In genomic region chr21:14494181-14494580, GRCh38 we compare ENCODE assay signal across 8 cellular contexts. TPM values are rescaled to one million over a fixed set of nuclear protein-coding genes. Genes with fewer than 3 reads are reported as not detected.
DNase-seq lines count a peak whose midpoint lies in the region; ATAC-seq lines count a peak whose summit lies in the region.
"Not testable (repeated sequence)": the region's sequence is repeated elsewhere in the genome, so short reads cannot be mapped to it uniquely, and the experiment has no call there.
"Had no signal": no experiment of that assay in that cellular context is flagged by ENCODE, and none has a peak within 500 bp of the region (broad histone marks: within the 10 kb centered on the region; RNA-seq: fewer than 3 reads in every experiment).

No MANE protein-coding gene starts in this region.

- DNase-seq in CD4-positive, alpha-beta memory T cell; activated CD8-positive, alpha-beta T cell treated with anti-CD3 and anti-CD28 coated beads, Interleukin-2, amount 10 ng/mL, durations not matched to agents 7 days and 5 days; activated naive CD8-positive, alpha-beta T cell treated with anti-CD3 and anti-CD28 coated beads, Interleukin-2, amount 50 U/mL, for 24 hours; memory B cell (ENCODE audit: low spot score in 2 of 2); stimulated activated effector memory CD8-positive, alpha-beta T cell treated with anti-CD3 and anti-CD28 coated beads, Interleukin-12 subunit alpha, Interleukin-12 subunit beta, amount 100 ng/mL, for 72 hours (ENCODE audit: low spot score in 2 of 2): not testable (repeated sequence)

- H3K27me3 Mint-ChIP-seq in CD4-positive, alpha-beta memory T cell; activated CD8-positive, alpha-beta T cell treated with anti-CD3 and anti-CD28 coated beads, Interleukin-2, amount 10 ng/mL, durations not matched to agents 7 days and 5 days (ENCODE audit: low read depth); activated T-helper 17 cell treated with anti-CD3 and anti-CD28 coated beads, Interleukin-2, amount 50 U/mL, for 72 hours; activated naive CD8-positive, alpha-beta T cell treated with anti-CD3 and anti-CD28 coated beads, Interleukin-2, amount 50 U/mL, for 24 hours; memory B cell: not testable (repeated sequence)

- H3K4me1 ChIP-seq in CD4-positive, alpha-beta memory T cell (ENCODE audit: insufficient read depth, low read length), result peaks cover 13% of the 10 kb centered on the region

- peaks cover 60 to 61% of the 10 kb centered on the region in 2 donors for H3K36me3 Mint-ChIP-seq in CD4-positive, alpha-beta memory T cell
- H3K36me3 Mint-ChIP-seq in activated CD8-positive, alpha-beta T cell treated with anti-CD3 and anti-CD28 coated beads, Interleukin-2, amount 10 ng/mL, durations not matched to agents 7 days and 5 days (ENCODE audit: low read depth), result peaks cover 82% of the 10 kb centered on the region
- H3K36me3 Mint-ChIP-seq in activated T-helper 17 cell treated with anti-CD3 and anti-CD28 coated beads, Interleukin-2, amount 50 U/mL, for 72 hours (ENCODE audit: low read depth), result peaks cover 94% of the 10 kb centered on the region
- peaks cover 68% of the 10 kb centered on the region for H3K36me3 Mint-ChIP-seq in activated naive CD8-positive, alpha-beta T cell treated with anti-CD3 and anti-CD28 coated beads, Interleukin-2, amount 50 U/mL, for 24 hours (ENCODE audit: low read depth)
- H3K36me3 Mint-ChIP-seq in memory B cell, result peaks cover 33% of the 10 kb centered on the region
- peaks cover 99% of the 10 kb centered on the region for H3K36me3 Mint-ChIP-seq in stimulated activated effector memory CD8-positive, alpha-beta T cell treated with anti-CD3 and anti-CD28 coated beads, Interleukin-12 subunit alpha, Interleukin-12 subunit beta, amount 100 ng/mL, for 72 hours

- H3K9me3 ChIP-seq in CD4-positive, alpha-beta memory T cell (ENCODE audit: control insufficient read depth in 1 of 2, low read length in 2 of 2), result not testable (repeated sequence)

- ATAC-seq in activated CD8-positive, alpha-beta T cell treated with anti-CD3 and anti-CD28 coated beads, Interleukin-2, amount 10 ng/mL, durations not matched to agents 7 days and 5 days; activated T-helper 17 cell treated with anti-CD3 and anti-CD28 coated beads, Interleukin-2, amount 50 U/mL, for 72 hours (replicated peaks); activated naive CD8-positive, alpha-beta T cell treated with anti-CD3 and anti-CD28 coated beads, Interleukin-2, amount 50 U/mL, for 24 hours; memory B cell (ENCODE audit: low read depth); stimulated activated effector memory CD8-positive, alpha-beta T cell treated with anti-CD3 and anti-CD28 coated beads, Interleukin-12 subunit alpha, Interleukin-12 subunit beta, amount 100 ng/mL, for 72 hours: not testable (repeated sequence)

- POLR2A ChIA-PET in CD4-positive, alpha-beta memory T cell (lab: Charles Lee; ENCODE audit: partially characterized antibody); activated CD8-positive, alpha-beta T cell treated with anti-CD3 and anti-CD28 coated beads, Interleukin-2, amount 10 ng/mL, durations not matched to agents 7 days and 5 days (lab: Charles Lee): not testable (repeated sequence)

- not testable (repeated sequence) for H3K4me3 ChIP-seq in CD4-positive, alpha-beta memory T cell (ENCODE audit: low read length in 2 of 2)

- peak overlapping the region in 5 of 7 donors; percentile 7 to 88 (median 71) for H3K27ac Mint-ChIP-seq in CD4-positive, alpha-beta memory T cell
- H3K27ac Mint-ChIP-seq in activated CD8-positive, alpha-beta T cell treated with anti-CD3 and anti-CD28 coated beads, Interleukin-2, amount 10 ng/mL, durations not matched to agents 7 days and 5 days, result peak overlapping the region; percentile 49
- peak overlapping the region; percentile 9 for H3K27ac Mint-ChIP-seq in activated T-helper 17 cell treated with anti-CD3 and anti-CD28 coated beads, Interleukin-2, amount 50 U/mL, for 72 hours
- H3K27ac Mint-ChIP-seq in activated naive CD8-positive, alpha-beta T cell treated with anti-CD3 and anti-CD28 coated beads, Interleukin-2, amount 50 U/mL, for 24 hours, result peak overlapping the region; percentile 14
- H3K27ac Mint-ChIP-seq in memory B cell, result peak overlapping the region; percentile 47
- H3K27ac Mint-ChIP-seq in stimulated activated effector memory CD8-positive, alpha-beta T cell treated with anti-CD3 and anti-CD28 coated beads, Interleukin-12 subunit alpha, Interleukin-12 subunit beta, amount 100 ng/mL, for 72 hours, result peak overlapping the region; percentile 74

- H3K36me3 ChIP-seq in CD4-positive, alpha-beta memory T cell (ENCODE audit: insufficient read depth, low read length), result peaks cover 31% of the 10 kb centered on the region

- CTCF ChIA-PET in CD4-positive, alpha-beta memory T cell (lab: Charles Lee; ENCODE audit: partially characterized antibody); activated CD8-positive, alpha-beta T cell treated with anti-CD3 and anti-CD28 coated beads, Interleukin-2, amount 10 ng/mL, durations not matched to agents 7 days and 5 days (lab: Charles Lee): not testable (repeated sequence)

- H3K4me3 Mint-ChIP-seq in CD4-positive, alpha-beta memory T cell; activated CD8-positive, alpha-beta T cell treated with anti-CD3 and anti-CD28 coated beads, Interleukin-2, amount 10 ng/mL, durations not matched to agents 7 days and 5 days; activated T-helper 17 cell treated with anti-CD3 and anti-CD28 coated beads, Interleukin-2, amount 50 U/mL, for 72 hours; activated naive CD8-positive, alpha-beta T cell treated with anti-CD3 and anti-CD28 coated beads, Interleukin-2, amount 50 U/mL, for 24 hours; memory B cell; stimulated activated effector memory CD8-positive, alpha-beta T cell treated with anti-CD3 and anti-CD28 coated beads, Interleukin-12 subunit alpha, Interleukin-12 subunit beta, amount 100 ng/mL, for 72 hours: not testable (repeated sequence)

- intact Hi-C loops in CD4-positive, alpha-beta memory T cell (cut with micrococcal nuclease), result loop anchor here (5.0 kb wide), 1 partner anchor 108 kb away; no protein-coding TSS in a partner anchor

- peaks cover 16 to 32% (median 19%) of the 10 kb centered on the region in 4 donors for H3K4me1 Mint-ChIP-seq in CD4-positive, alpha-beta memory T cell
- H3K4me1 Mint-ChIP-seq in activated CD8-positive, alpha-beta T cell treated with anti-CD3 and anti-CD28 coated beads, Interleukin-2, amount 10 ng/mL, durations not matched to agents 7 days and 5 days (ENCODE audit: low read depth), result peaks cover 44% of the 10 kb centered on the region
- peaks cover 11% of the 10 kb centered on the region for H3K4me1 Mint-ChIP-seq in activated T-helper 17 cell treated with anti-CD3 and anti-CD28 coated beads, Interleukin-2, amount 50 U/mL, for 72 hours
- H3K4me1 Mint-ChIP-seq in activated naive CD8-positive, alpha-beta T cell treated with anti-CD3 and anti-CD28 coated beads, Interleukin-2, amount 50 U/mL, for 24 hours, result peaks cover 17% of the 10 kb centered on the region
- H3K4me1 Mint-ChIP-seq in memory B cell; stimulated activated effector memory CD8-positive, alpha-beta T cell treated with anti-CD3 and anti-CD28 coated beads, Interleukin-12 subunit alpha, Interleukin-12 subunit beta, amount 100 ng/mL, for 72 hours: not testable (repeated sequence)

- H3K27me3 ChIP-seq in CD4-positive, alpha-beta memory T cell (ENCODE audit: insufficient read depth, low read length), result not testable (repeated sequence)

- not testable (repeated sequence) for H3K27ac ChIP-seq in CD4-positive, alpha-beta memory T cell (ENCODE audit: low read depth, low read length)

- H3K9me3 Mint-ChIP-seq in CD4-positive, alpha-beta memory T cell; activated CD8-positive, alpha-beta T cell treated with anti-CD3 and anti-CD28 coated beads, Interleukin-2, amount 10 ng/mL, durations not matched to agents 7 days and 5 days (ENCODE audit: insufficient read depth); activated T-helper 17 cell treated with anti-CD3 and anti-CD28 coated beads, Interleukin-2, amount 50 U/mL, for 72 hours; memory B cell; stimulated activated effector memory CD8-positive, alpha-beta T cell treated with anti-CD3 and anti-CD28 coated beads, Interleukin-12 subunit alpha, Interleukin-12 subunit beta, amount 100 ng/mL, for 72 hours: not testable (repeated sequence)
- peaks cover 12% of the 10 kb centered on the region for H3K9me3 Mint-ChIP-seq in activated naive CD8-positive, alpha-beta T cell treated with anti-CD3 and anti-CD28 coated beads, Interleukin-2, amount 50 U/mL, for 24 hours

RNA-seq across cellular contexts. Expression of gene SAMSN1, which starts 51.9 kb away (rescaled TPM):
- 10 to 100 TPM; 58.0 to 59.5 TPM for total RNA-seq in CD4-positive, alpha-beta memory T cell
- 10 to 100 TPM; 50.8 to 56.3 TPM for polyA plus RNA-seq in CD4-positive, alpha-beta memory T cell
- 100 to 1,000 TPM; 103 to 104 TPM for total RNA-seq in activated CD8-positive, alpha-beta T cell treated with anti-CD3 and anti-CD28 coated beads, Interleukin-2, amount 10 ng/mL, durations not matched to agents 7 days and 5 days
- 10 to 100 TPM; 76.9 to 93.3 TPM for total RNA-seq in activated T-helper 17 cell treated with anti-CD3 and anti-CD28 coated beads, Interleukin-2, amount 50 U/mL, for 72 hours
- total RNA-seq: GM23248 had no signal
- polyA plus RNA-seq: AG04450, GM23248 had no signal

Comparison
In these comparisons a context has a peak if more than half of its experiments do, and no peak if none do; other contexts are left out.
1. H3K27ac Mint-ChIP-seq: peak in every context shown above with its lines; median percentile 74 in stimulated activated effector memory CD8-positive, alpha-beta T cell treated with anti-CD3 and anti-CD28 coated beads, Interleukin-12 subunit alpha, Interleukin-12 subunit beta, amount 100 ng/mL, for 72 hours; 71 in CD4-positive, alpha-beta memory T cell; 49 in activated CD8-positive, alpha-beta T cell treated with anti-CD3 and anti-CD28 coated beads, Interleukin-2, amount 10 ng/mL, durations not matched to agents 7 days and 5 days; 47 in memory B cell; 14 in activated naive CD8-positive, alpha-beta T cell treated with anti-CD3 and anti-CD28 coated beads, Interleukin-2, amount 50 U/mL, for 24 hours; 9 in activated T-helper 17 cell treated with anti-CD3 and anti-CD28 coated beads, Interleukin-2, amount 50 U/mL, for 72 hours.